ENCODE assay signal across 1 cellular context in genomic region chr11:65392186-65392829, GRCh38.
A peak's percentile ranks its signal among the peaks of the same experiment; 100 is the strongest.
TF ChIP-seq lines count a peak whose summit lies in the region.

No MANE protein-coding gene starts in this region.

TF ChIP-seq in HepG2, 621 proteins besides CTCF, POLR2A, EP300 and RAD21:
- TF ChIP-seq ZNF180 (CRISPR knock-in tag; IDR thresholded peaks at IDR 0.05; ENCODE audit: borderline replicate concordance, low read depth) (no peak), NFKB2 (CRISPR knock-in tag; IDR thresholded peaks at IDR 0.05; ENCODE audit: borderline replicate concordance) (0 out of 2 replicates have a peak, but pooled peaks have one; percentile 8)
